24 cellular contexts compared by ENCODE assay signal in the genomic region with DNA sequence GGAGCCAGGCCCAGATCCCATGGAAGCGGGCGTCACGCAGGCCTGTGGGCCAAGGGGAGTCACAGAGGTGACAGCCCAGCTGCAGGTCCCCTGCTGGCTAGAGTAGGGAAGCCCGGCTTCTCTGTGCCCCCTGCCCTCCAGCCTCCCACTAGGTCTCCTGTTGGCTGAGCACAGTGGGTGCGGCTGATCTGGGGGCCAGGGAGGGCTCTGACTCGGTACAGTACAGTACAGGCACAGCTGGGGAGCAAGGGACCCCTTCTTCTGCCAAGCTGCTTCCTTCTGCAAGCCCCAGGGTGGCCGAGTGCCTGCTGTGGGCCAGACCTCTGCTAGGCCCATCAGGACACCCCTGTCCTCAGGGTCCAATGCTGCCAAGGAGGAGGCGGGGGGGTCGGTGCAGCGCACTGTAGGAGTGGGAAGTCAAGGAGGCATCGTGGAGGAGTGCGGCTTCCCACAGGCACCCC. TPM values are rescaled to one million over a fixed set of nuclear protein-coding genes. Genes with fewer than 3 reads are reported as not detected.
DNase-seq lines count a peak whose midpoint lies in the region; ATAC-seq, FAIRE-seq and TF ChIP-seq lines count a peak whose summit lies in the region.
"Had no signal": no experiment of that assay in that cellular context is flagged by ENCODE, and none has a peak within 500 bp of the region (broad histone marks: within the 10 kb centered on the region; RNA-seq: fewer than 3 reads in every experiment).

No MANE protein-coding gene starts in this region.

- CTCF ChIA-PET in HepG2 (lab: Yijun Ruan, JAX; ENCODE audit: low intra/inter-chr PET ratio, low total read pairs): interaction anchor here (2.7 to 3.5 kb wide), 2 partner anchors 39 to 56 kb away, joined by 33 to 61 read pairs; no protein-coding TSS in a partner anchor

- H3K79me2 ChIP-seq in HepG2 (ENCODE audit: insufficient read depth, low read length): no peaks in the 10 kb centered on the region

- peaks cover 38% of the 10 kb centered on the region for H3K4me1 ChIP-seq in HepG2 (ENCODE audit: insufficient read depth, low read length)
- H3K4me1 ChIP-seq: SJCRH30 had no signal

- no peak overlapping the region for H3K27ac Mint-ChIP-seq in activated naive CD8-positive, alpha-beta T cell treated with anti-CD3 and anti-CD28 coated beads, Interleukin-2, amount 10 ng/mL, durations not matched to agents 7 days and 5 days
- H3K27ac Mint-ChIP-seq in activated naive CD8-positive, alpha-beta T cell treated with anti-CD3 and anti-CD28 coated beads for 36 hours: no peak overlapping the region
- peak overlapping the region; percentile 67 for H3K27ac Mint-ChIP-seq in T-helper 17 cell
- H3K27ac Mint-ChIP-seq in stimulated activated memory B cell treated with anti-CD40 and anti-IgM and Interleukin-4, amounts not matched to agents 10 μg/mL and 1 μg/mL and 100 μg/mL, for 72 hours: no peak overlapping the region
- H3K27ac Mint-ChIP-seq: GM23338; T-helper 2 cell treated with Interferon-gamma antibody and Interleukin-4, amounts not matched to agents 5 μg/mL and 100 μg/mL, for 36 hours had no signal

- peak; percentile 34 for DNase-seq in activated naive CD8-positive, alpha-beta T cell treated with anti-CD3 and anti-CD28 coated beads, Interleukin-2, amount 10 ng/mL, durations not matched to agents 7 days and 5 days
- no peak for DNase-seq in activated naive CD8-positive, alpha-beta T cell treated with anti-CD3 and anti-CD28 coated beads for 36 hours
- DNase-seq in T-helper 17 cell (no peak), HepG2 (ENCODE audit: low spot score) (no peak), urothelium cell line (ENCODE audit: low spot score) (no peak)
- DNase-seq: CD4-positive, CD25-positive, alpha-beta regulatory T cell; hippocampal formation; KG1; mesendoderm; NCI-H1092; NCI-H2107; SJCRH30; stimulated activated CD8-positive, alpha-beta memory T cell treated with anti-CD3 and anti-CD28 coated beads, Interleukin-4, amount 100 ng/mL, for 48 hours had no signal

- peaks cover 1% of the 10 kb centered on the region for H3K9me3 Mint-ChIP-seq in activated naive CD8-positive, alpha-beta T cell treated with anti-CD3 and anti-CD28 coated beads, Interleukin-2, amount 10 ng/mL, durations not matched to agents 7 days and 5 days
- no peaks in the 10 kb centered on the region for H3K9me3 Mint-ChIP-seq in activated naive CD8-positive, alpha-beta T cell treated with anti-CD3 and anti-CD28 coated beads for 36 hours
- H3K9me3 Mint-ChIP-seq in stimulated activated memory B cell treated with anti-CD40 and anti-IgM and Interleukin-4, amounts not matched to agents 10 μg/mL and 1 μg/mL and 100 μg/mL, for 72 hours: no peaks in the 10 kb centered on the region
- H3K9me3 Mint-ChIP-seq: GM23338; T-helper 2 cell treated with Interferon-gamma antibody and Interleukin-4, amounts not matched to agents 5 μg/mL and 100 μg/mL, for 36 hours had no signal

- ATAC-seq in activated naive CD8-positive, alpha-beta T cell treated with anti-CD3 and anti-CD28 coated beads, Interleukin-2, amount 10 ng/mL, durations not matched to agents 7 days and 5 days (ENCODE audit: low read depth): no peak
- ATAC-seq in T-helper 17 cell (no peak), HepG2 (peak; percentile 79), HG03139 (IDR thresholded peaks at IDR 0.05; ENCODE audit: unreplicated experiment) (no peak), HG03520 (IDR thresholded peaks at IDR 0.05; ENCODE audit: unreplicated experiment) (no peak)
- ATAC-seq in stimulated activated memory B cell treated with anti-CD40 and anti-IgM and Interleukin-4, amounts not matched to agents 10 μg/mL and 1 μg/mL and 100 μg/mL, for 72 hours: no peak
- ATAC-seq: GM23338 had no signal

- BruUV-seq in HepG2 (replicated peaks; lab: Mats Ljungman, UMichigan): no TSS peak

- POLR2A ChIA-PET in activated naive CD8-positive, alpha-beta T cell treated with anti-CD3 and anti-CD28 coated beads, Interleukin-2, amount 10 ng/mL, durations not matched to agents 7 days and 5 days (lab: Charles Lee): no interaction called here
- POLR2A ChIA-PET in HepG2 (lab: Yijun Ruan, JAX): interaction anchor here (1.3 kb wide), 1 partner anchor 10 kb away, joined by 3 read pairs; the partner anchor contains the start of gene SUSD2

- no peaks in the 10 kb centered on the region for H3K27me3 Mint-ChIP-seq in activated naive CD8-positive, alpha-beta T cell treated with anti-CD3 and anti-CD28 coated beads, Interleukin-2, amount 10 ng/mL, durations not matched to agents 7 days and 5 days
- no peaks in the 10 kb centered on the region for H3K27me3 Mint-ChIP-seq in activated naive CD8-positive, alpha-beta T cell treated with anti-CD3 and anti-CD28 coated beads for 36 hours
- no peaks in the 10 kb centered on the region for H3K27me3 Mint-ChIP-seq in T-helper 17 cell
- H3K27me3 Mint-ChIP-seq in stimulated activated memory B cell treated with anti-CD40 and anti-IgM and Interleukin-4, amounts not matched to agents 10 μg/mL and 1 μg/mL and 100 μg/mL, for 72 hours: peaks cover 27% of the 10 kb centered on the region

- TF ChIP-seq EP300 in HepG2 (IDR thresholded peaks at IDR 0.05; ENCODE audit: low read depth in 2 of 2, low read length in 2 of 2) (no peak), HepG2 (CRISPR knock-in tag; IDR thresholded peaks at IDR 0.05; ENCODE audit: borderline replicate concordance) (no peak)

- H3K4me3 ChIP-seq in HepG2 (replicated peaks in 1 of 3; ENCODE audit: insufficient read depth in 1 of 3, low read depth in 2 of 3, low read length in 3 of 3): no peak overlapping the region
- H3K4me3 ChIP-seq: GM23338, prostate gland, SJCRH30, skin epidermis had no signal

- TF ChIP-seq CTCF in HepG2 (CRISPR knock-in tag; IDR thresholded peaks at IDR 0.05): no peak

- no peak overlapping the region for H2AFZ ChIP-seq in HepG2 (ENCODE audit: low read length)
- H2AFZ ChIP-seq: GM23338 had no signal

- peaks cover 3% of the 10 kb centered on the region for H3K36me3 Mint-ChIP-seq in activated naive CD8-positive, alpha-beta T cell treated with anti-CD3 and anti-CD28 coated beads, Interleukin-2, amount 10 ng/mL, durations not matched to agents 7 days and 5 days
- no peaks in the 10 kb centered on the region for H3K36me3 Mint-ChIP-seq in activated naive CD8-positive, alpha-beta T cell treated with anti-CD3 and anti-CD28 coated beads for 36 hours
- no peaks in the 10 kb centered on the region for H3K36me3 Mint-ChIP-seq in T-helper 17 cell (ENCODE audit: low read depth)
- no peaks in the 10 kb centered on the region for H3K36me3 Mint-ChIP-seq in stimulated activated memory B cell treated with anti-CD40 and anti-IgM and Interleukin-4, amounts not matched to agents 10 μg/mL and 1 μg/mL and 100 μg/mL, for 72 hours
- H3K36me3 Mint-ChIP-seq: CD4-positive, CD25-positive, alpha-beta regulatory T cell had no signal

- FAIRE-seq in HepG2 (lab: Jason Lieb, UNC) (no peak), urothelium cell line (lab: Jason Lieb, UNC) (peak; percentile 35)
- FAIRE-seq: A204.1, colon, keratinocyte had no signal

- TF ChIP-seq RAD21 in HepG2 (CRISPR knock-in tag; IDR thresholded peaks at IDR 0.05): 0 out of 2 replicates have a peak, but pooled peaks have one; percentile 27

- H3K36me3 ChIP-seq in HepG2 (replicated peaks in 1 of 2; ENCODE audit: control insufficient read depth in 1 of 2, insufficient read depth in 2 of 2, low read length in 2 of 2): no peaks in the 10 kb centered on the region
- H3K36me3 ChIP-seq: prostate gland, SJCRH30 had no signal

- TF ChIP-seq POLR2A in HepG2 (IDR thresholded peaks at IDR 0.05; ENCODE audit: insufficient read depth in 1 of 2, low read depth in 2 of 2, low read length in 2 of 2): no peak

- H3K4me2 ChIP-seq in HepG2 (ENCODE audit: low read depth, low read length): no peak overlapping the region
- H3K4me2 ChIP-seq: GM23338 had no signal

- no peaks in the 10 kb centered on the region for H4K20me1 ChIP-seq in HepG2 (ENCODE audit: insufficient read depth, low read length)

- H3K9ac ChIP-seq in HepG2 (ENCODE audit: insufficient read depth, low read depth, low read length): no peak overlapping the region

- 81% methylated on average over 8 of the region's 12 CpGs for WGBS in HepG2 (ENCODE audit: low lambda C conversion rate)

- H3K27me3 ChIP-seq in HepG2 (ENCODE audit: control insufficient read depth in 1 of 2, insufficient read depth in 2 of 2, low read length in 2 of 2): no peaks in the 10 kb centered on the region
- H3K27me3 ChIP-seq: SJCRH30 had no signal

- H3K9me3 ChIP-seq in T-helper 17 cell (ENCODE audit: control insufficient read depth, low read length, poor library complexity, severe bottlenecking) (no peaks in the 10 kb centered on the region), HepG2 (ENCODE audit: low read length) (no peaks in the 10 kb centered on the region)
- H3K9me3 ChIP-seq: prostate gland, SJCRH30 had no signal

- in situ Hi-C loops in HepG2 (cut with HindIII; ENCODE audit: extremely low pct_ligation_motif_present, low pct_unique_long_range_greater_than_20kb): no loop called here

- peaks cover 10% of the 10 kb centered on the region for H3K4me1 Mint-ChIP-seq in activated naive CD8-positive, alpha-beta T cell treated with anti-CD3 and anti-CD28 coated beads, Interleukin-2, amount 10 ng/mL, durations not matched to agents 7 days and 5 days
- H3K4me1 Mint-ChIP-seq in activated naive CD8-positive, alpha-beta T cell treated with anti-CD3 and anti-CD28 coated beads for 36 hours: no peaks in the 10 kb centered on the region
- H3K4me1 Mint-ChIP-seq in T-helper 17 cell: no peaks in the 10 kb centered on the region
- H3K4me1 Mint-ChIP-seq in stimulated activated memory B cell treated with anti-CD40 and anti-IgM and Interleukin-4, amounts not matched to agents 10 μg/mL and 1 μg/mL and 100 μg/mL, for 72 hours: peaks cover 5% of the 10 kb centered on the region
- H3K4me1 Mint-ChIP-seq: CD4-positive, CD25-positive, alpha-beta regulatory T cell; nephron had no signal

- no peak overlapping the region for H3K27ac ChIP-seq in HepG2 (ENCODE audit: extremely low read length, insufficient read depth, low read length)
- H3K27ac ChIP-seq: prostate gland, SJCRH30 had no signal

- intact Hi-C loops in HepG2 (cut with micrococcal nuclease; ENCODE audit: unreplicated experiment): no loop called here

- H3K4me3 Mint-ChIP-seq in activated naive CD8-positive, alpha-beta T cell treated with anti-CD3 and anti-CD28 coated beads, Interleukin-2, amount 10 ng/mL, durations not matched to agents 7 days and 5 days: no peak overlapping the region
- no peak overlapping the region for H3K4me3 Mint-ChIP-seq in activated naive CD8-positive, alpha-beta T cell treated with anti-CD3 and anti-CD28 coated beads for 36 hours
- H3K4me3 Mint-ChIP-seq in T-helper 17 cell: no peak overlapping the region
- no peak overlapping the region for H3K4me3 Mint-ChIP-seq in stimulated activated memory B cell treated with anti-CD40 and anti-IgM and Interleukin-4, amounts not matched to agents 10 μg/mL and 1 μg/mL and 100 μg/mL, for 72 hours
- H3K4me3 Mint-ChIP-seq: CD4-positive, CD25-positive, alpha-beta regulatory T cell; GM23338; nephron; T-helper 2 cell treated with Interferon-gamma antibody and Interleukin-4, amounts not matched to agents 5 μg/mL and 100 μg/mL, for 36 hours had no signal

RNA-seq across cellular contexts. Expression of gene SUSD2, which starts 10.1 kb away (rescaled TPM):
- total RNA-seq in activated naive CD8-positive, alpha-beta T cell treated with anti-CD3 and anti-CD28 coated beads, Interleukin-2, amount 10 ng/mL, durations not matched to agents 7 days and 5 days: 1 to 10 TPM in 1 of 2 experiments, under 1 TPM in 1; 0.94 to 1.2 TPM
- total RNA-seq in activated naive CD8-positive, alpha-beta T cell treated with anti-CD3 and anti-CD28 coated beads for 36 hours: under 1 TPM; 0.56 to 0.80 TPM
- total RNA-seq in T-helper 17 cell: 1 to 10 TPM in 1 of 2 donors, under 1 TPM in 1; 0.80 to 1.1 TPM
- total RNA-seq in HepG2 (2016; rRNA removed; fragmentation: Illumina TruSeq; extraction: Trizol): 0.94 and 2.1 TPM in 2 replicates
- total RNA-seq in HepG2 (2016; cell fraction: cytosol; rRNA removed; fragmentation: Illumina TruSeq; extraction: Trizol; ENCODE audit: low read depth): 0.20 and 0.44 TPM in 2 replicates
- 0.64 and 2.1 TPM in 2 replicates for total RNA-seq in HepG2 (2016; cell fraction: insoluble cytoplasmic fraction; rRNA removed; fragmentation: Illumina TruSeq; extraction: Trizol)
- total RNA-seq in HepG2 (2016; cell fraction: membrane; rRNA removed; fragmentation: Illumina TruSeq; extraction: Trizol): 0.48 and 0.49 TPM in 2 replicates
- 3.6 and 3.8 TPM in 2 replicates for total RNA-seq in HepG2 (2016; cell fraction: nucleus; rRNA removed; fragmentation: Illumina TruSeq; extraction: Trizol)
- 11.0 and 12.7 TPM in 2 replicates for polyA plus RNA-seq in HepG2 (2011; rRNA removed)
- polyA plus RNA-seq in HepG2 (2011; cell fraction: cytosol; rRNA removed): 3.8 and 6.5 TPM in 2 replicates
- polyA plus RNA-seq in HepG2 (2011; cell fraction: nucleus; rRNA removed): 12.4 and 16.2 TPM in 2 replicates
- 2.7 and 4.1 TPM in 2 replicates for polyA plus RNA-seq in HepG2 (2012)
- 0.27 and 0.36 TPM in 2 replicates for polyA plus RNA-seq in HepG2 (2016; cell fraction: cytosol; fragmentation: Illumina TruSeq; extraction: Trizol; ENCODE audit: low read depth)
- 1.3 and 1.8 TPM in 2 replicates for polyA plus RNA-seq in HepG2 (2016; cell fraction: insoluble cytoplasmic fraction; fragmentation: Illumina TruSeq; extraction: Trizol; ENCODE audit: low read depth)
- polyA plus RNA-seq in HepG2 (2016; cell fraction: membrane; fragmentation: Illumina TruSeq; extraction: Trizol; ENCODE audit: low read depth): 0.41 and 0.74 TPM in 2 replicates
- polyA plus RNA-seq in HepG2 (2016; cell fraction: nucleus; fragmentation: Illumina TruSeq; extraction: Trizol; ENCODE audit: insufficient read depth, low read depth): 8.0 and 8.7 TPM in 2 replicates
- 0.77 and 15.6 TPM in 2 replicates for polyA minus RNA-seq in HepG2 (2011; rRNA and poly(A)+ RNA removed; ENCODE audit: low replicate concordance)
- polyA minus RNA-seq in HepG2 (2011; cell fraction: cytosol; rRNA and poly(A)+ RNA removed): 5.4 and 6.8 TPM in 2 replicates
- polyA minus RNA-seq in HepG2 (2011; cell fraction: nucleus; rRNA and poly(A)+ RNA removed): 4.4 and 4.6 TPM in 2 replicates
- total RNA-seq: SJCRH30 had no signal

RNA-seq across cellular contexts. Expression of gene GGT5, which starts 53.5 kb away (rescaled TPM):
- under 1 TPM in 1 of 2 experiments, not detected in 1; 0.11 TPM for total RNA-seq in activated naive CD8-positive, alpha-beta T cell treated with anti-CD3 and anti-CD28 coated beads, Interleukin-2, amount 10 ng/mL, durations not matched to agents 7 days and 5 days
- not detected for total RNA-seq in activated naive CD8-positive, alpha-beta T cell treated with anti-CD3 and anti-CD28 coated beads for 36 hours
- total RNA-seq in T-helper 17 cell (not detected), HepG2 (2016; rRNA removed; fragmentation: Illumina TruSeq; extraction: Trizol) (0.35 and 0.69 TPM in 2 replicates)
- not detected in 2 replicates for total RNA-seq in HepG2 (2016; cell fraction: cytosol; rRNA removed; fragmentation: Illumina TruSeq; extraction: Trizol; ENCODE audit: low read depth)
- 0.15 and 0.56 TPM in 2 replicates for total RNA-seq in HepG2 (2016; cell fraction: insoluble cytoplasmic fraction; rRNA removed; fragmentation: Illumina TruSeq; extraction: Trizol)
- total RNA-seq in HepG2 (2016; cell fraction: membrane; rRNA removed; fragmentation: Illumina TruSeq; extraction: Trizol): 0.15 and 0.17 TPM in 2 replicates
- total RNA-seq in HepG2 (2016; cell fraction: nucleus; rRNA removed; fragmentation: Illumina TruSeq; extraction: Trizol): 0.34 and 0.96 TPM in 2 replicates
- 2.1 and 3.1 TPM in 2 replicates for polyA plus RNA-seq in HepG2 (2011; rRNA removed)
- polyA plus RNA-seq in HepG2 (2011; cell fraction: cytosol; rRNA removed): 2.3 and 3.5 TPM in 2 replicates
- polyA plus RNA-seq in HepG2 (2011; cell fraction: nucleus; rRNA removed): 13.6 and 29.0 TPM in 2 replicates
- 0.55 and 1.0 TPM in 2 replicates for polyA plus RNA-seq in HepG2 (2012)
- 0.11 and 0.16 TPM in 2 replicates for polyA plus RNA-seq in HepG2 (2016; cell fraction: cytosol; fragmentation: Illumina TruSeq; extraction: Trizol; ENCODE audit: low read depth)
- polyA plus RNA-seq in HepG2 (2016; cell fraction: insoluble cytoplasmic fraction; fragmentation: Illumina TruSeq; extraction: Trizol; ENCODE audit: low read depth): 0.19 TPM in 1 of 2 replicates, not detected in the other
- polyA plus RNA-seq in HepG2 (2016; cell fraction: membrane; fragmentation: Illumina TruSeq; extraction: Trizol; ENCODE audit: low read depth): 0.35 TPM in 1 of 2 replicates, not detected in the other
- 2.3 and 3.8 TPM in 2 replicates for polyA plus RNA-seq in HepG2 (2016; cell fraction: nucleus; fragmentation: Illumina TruSeq; extraction: Trizol; ENCODE audit: insufficient read depth, low read depth)
- polyA minus RNA-seq in HepG2 (2011; rRNA and poly(A)+ RNA removed; ENCODE audit: low replicate concordance): 0.42 and 7.4 TPM in 2 replicates
- 1.7 and 1.8 TPM in 2 replicates for polyA minus RNA-seq in HepG2 (2011; cell fraction: cytosol; rRNA and poly(A)+ RNA removed)
- polyA minus RNA-seq in HepG2 (2011; cell fraction: nucleus; rRNA and poly(A)+ RNA removed): 2.4 and 3.9 TPM in 2 replicates
- total RNA-seq: CD4-positive, CD25-positive, alpha-beta regulatory T cell; GM23338 had no signal
- polyA plus RNA-seq: CD4-positive, CD25-positive, alpha-beta regulatory T cell; GM23338; keratinocyte had no signal
